In genomic region chr9:136225366-136225747, GRCh38 we compare ENCODE assay signal across 1 cellular context.
TF ChIP-seq lines count a peak whose summit lies in the region.

No MANE protein-coding gene starts in this region.

TF ChIP-seq in HepG2, 621 proteins besides CTCF, POLR2A, EP300 and RAD21 (continued from another document):
- TF ChIP-seq ZBTB33 (CRISPR knock-in tag; IDR thresholded peaks at IDR 0.05) = peak; percentile 44; the same call in 1 of the 2 replicates
